ENCODE assay signal across 10 cellular contexts in the genomic region with DNA sequence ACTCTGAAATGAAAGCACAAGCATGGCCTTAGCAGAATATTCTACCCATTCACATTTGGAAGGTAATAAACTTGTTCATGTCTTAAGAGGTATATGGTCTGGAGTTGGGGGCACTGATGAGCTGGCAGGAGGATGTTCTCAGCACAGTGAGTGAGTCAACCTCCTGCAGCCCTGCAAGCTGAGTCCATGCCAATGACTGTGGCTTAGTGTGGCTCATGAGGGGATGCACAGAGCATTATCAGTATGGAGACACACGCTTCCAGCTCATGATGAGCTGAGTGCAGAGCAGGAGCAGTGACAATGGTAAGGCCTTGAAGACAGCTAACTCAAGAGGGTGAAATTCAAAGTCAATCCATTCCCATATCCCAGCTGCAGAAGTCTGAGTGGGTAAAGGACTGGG.
DNase-seq lines count a peak whose midpoint lies in the region; TF ChIP-seq lines count a peak whose summit lies in the region.
"Had no signal": no experiment of that assay in that cellular context is flagged by ENCODE, and none has a peak within 500 bp of the region (broad histone marks: within the 10 kb centered on the region; RNA-seq: fewer than 3 reads in every experiment).

No MANE protein-coding gene starts in this region.

- no peak for TF ChIP-seq EP300 in suprapubic skin (IDR thresholded peaks at IDR 0.05)

- H3K4me1 ChIP-seq in SJSA1 (replicated peaks), result peaks cover 21% of the 10 kb centered on the region
- peaks cover 6% of the 10 kb centered on the region for H3K4me1 ChIP-seq in suprapubic skin

- TF ChIP-seq POLR2A in suprapubic skin (IDR thresholded peaks at IDR 0.05), result no peak

- H3K36me3 ChIP-seq in SJSA1 (no peaks in the 10 kb centered on the region), suprapubic skin (no peaks in the 10 kb centered on the region)

- H3K27ac ChIP-seq in SJSA1 (0 out of 2 replicates have a peak overlapping the region, but pooled peaks have one; percentile 5), suprapubic skin (no peak overlapping the region)
- H3K27ac ChIP-seq: KMS-11 had no signal

- H3K27me3 ChIP-seq in SJSA1 (replicated peaks), result no peaks in the 10 kb centered on the region
- H3K27me3 ChIP-seq in suprapubic skin, result no peaks in the 10 kb centered on the region

- DNase-seq in activated T-cell treated with anti-CD3 and anti-CD28 coated beads for 48 hours (ENCODE audit: low read depth) (peak; percentile 17), SJSA1 (ENCODE audit: low read depth in 1 of 2, low spot score in 2 of 2) (peak; percentile 40 to 69), fibroblast of pulmonary artery (ENCODE audit: low read depth) (peak; percentile 61), NCI-H1092 treated with DMSO at 0.1 percent for 48 hours (lab: John Stamatoyannopoulos, UW) (no peak), NCI-H187 treated with DMSO at 0.1 percent for 48 hours (lab: John Stamatoyannopoulos, UW) (no peak), suprapubic skin (ENCODE audit: low spot score in 2 of 2) (no peak)
- no peak for DNase-seq in activated T-cell treated with anti-CD3 and anti-CD28 coated beads, Interleukin-2, amount 50 U/mL, for 1 hour
- peak; percentile 17 to 27 for DNase-seq in stimulated activated CD8-positive, alpha-beta memory T cell treated with anti-CD3 and anti-CD28 coated beads, Interleukin-7, amount 100 ng/mL, for 4 hours (ENCODE audit: low read depth in 2 of 2)
- DNase-seq: caudate nucleus had no signal

- TF ChIP-seq CTCF in fibroblast of pulmonary artery (IDR thresholded peaks at IDR 0.05; ENCODE audit: low read length, missing control alignments) (no peak), suprapubic skin (IDR thresholded peaks at IDR 0.05) (no peak)

- 100% methylated on average over 1 of the region's 1 CpG for WGBS in suprapubic skin

- no peak overlapping the region for H3K4me3 ChIP-seq in SJSA1
- no peak overlapping the region for H3K4me3 ChIP-seq in fibroblast of pulmonary artery (replicated peaks; ENCODE audit: low read depth, low read length)
- H3K4me3 ChIP-seq in suprapubic skin, result no peak overlapping the region

- H3K9me3 ChIP-seq in SJSA1 (replicated peaks) (no peaks in the 10 kb centered on the region), suprapubic skin (no peaks in the 10 kb centered on the region)

Comparison
In these comparisons a context has a peak if more than half of its experiments do, and no peak if none do; other contexts are left out.
1. DNase-seq: peak in activated T-cell treated with anti-CD3 and anti-CD28 coated beads for 48 hours (single experiment), SJSA1 (2 of 2), fibroblast of pulmonary artery (single experiment) and stimulated activated CD8-positive, alpha-beta memory T cell treated with anti-CD3 and anti-CD28 coated beads, Interleukin-7, amount 100 ng/mL, for 4 hours (2 of 2); none in activated T-cell treated with anti-CD3 and anti-CD28 coated beads, Interleukin-2, amount 50 U/mL, for 1 hour (single experiment), NCI-H1092 treated with DMSO at 0.1 percent for 48 hours (single experiment), NCI-H187 treated with DMSO at 0.1 percent for 48 hours (single experiment) and suprapubic skin (0 of 2).